22 cellular contexts compared by ENCODE assay signal in genomic region chr3:166917437-166917836, GRCh38.
DNase-seq lines count a peak whose midpoint lies in the region; ATAC-seq, FAIRE-seq and TF ChIP-seq lines count a peak whose summit lies in the region.
"Had no signal": no experiment of that assay in that cellular context is flagged by ENCODE, and none has a peak within 500 bp of the region (broad histone marks: within the 10 kb centered on the region; RNA-seq: fewer than 3 reads in every experiment).

No MANE protein-coding gene starts in this region.

- H3K9ac ChIP-seq in endodermal cell (ENCODE audit: extremely low read depth, low read length, poor library complexity, severe bottlenecking), result no peak overlapping the region
- H3K9ac ChIP-seq: BLaER1 treated with 17β-estradiol and CSF1 and Interleukin-3, amounts not matched to agents 10 nM and 100 nM had no signal

- H3F3A ChIP-seq in GM23338 (replicated peaks; ENCODE audit: low read depth), result no peaks in the 10 kb centered on the region

- H3K4me1 ChIP-seq in GM23338 (ENCODE audit: insufficient read depth), result no peaks in the 10 kb centered on the region
- no peaks in the 10 kb centered on the region for H3K4me1 ChIP-seq in endodermal cell (ENCODE audit: control insufficient read depth, insufficient read depth, low read length)
- H3K4me1 ChIP-seq: A549; BLaER1 treated with 17β-estradiol and CSF1 and Interleukin-3, amounts not matched to agents 10 nM and 100 nM; Caco-2 had no signal

- peaks cover 24% of the 10 kb centered on the region for H3K9me2 ChIP-seq in GM23338 (ENCODE audit: insufficient read depth)

- H3K4me3 ChIP-seq in GM23338 (no peak overlapping the region), endodermal cell (ENCODE audit: low read length) (no peak overlapping the region)
- H3K4me3 ChIP-seq: A549; BLaER1 treated with 17β-estradiol and CSF1 and Interleukin-3, amounts not matched to agents 10 nM and 100 nM had no signal

- no peaks in the 10 kb centered on the region for H3K36me3 ChIP-seq in GM23338 (ENCODE audit: insufficient read depth)
- no peaks in the 10 kb centered on the region for H3K36me3 ChIP-seq in endodermal cell (ENCODE audit: control insufficient read depth, insufficient read depth, low read length)
- H3K36me3 ChIP-seq: BLaER1 treated with 17β-estradiol and CSF1 and Interleukin-3, amounts not matched to agents 10 nM and 100 nM had no signal

- ATAC-seq in GM23338 (no peak), WTC11 (peak; percentile 60)
- ATAC-seq: A549; CD8-positive, alpha-beta T cell had no signal

- no peaks in the 10 kb centered on the region for H4K20me1 ChIP-seq in GM23338 (replicated peaks; ENCODE audit: insufficient read depth)
- H4K20me1 ChIP-seq: BLaER1 treated with 17β-estradiol and CSF1 and Interleukin-3, amounts not matched to agents 10 nM and 100 nM had no signal

- CTCF ChIA-PET in WTC11 (lab: Charles Lee), result no interaction called here

- no peaks in the 10 kb centered on the region for H3K79me2 ChIP-seq in GM23338 (replicated peaks; ENCODE audit: insufficient read depth)

- no peak for FAIRE-seq in HTR-8/SVneo (lab: Jason Lieb, UNC)
- FAIRE-seq: A549, D721Med, G401.6, GM12891, GM19239 had no signal

- H3K27ac ChIP-seq in GM23338 (ENCODE audit: low read depth) (no peak overlapping the region), endodermal cell (ENCODE audit: low read depth, low read length) (no peak overlapping the region)
- H3K27ac ChIP-seq: 22Rv1; A549; BLaER1 treated with 17β-estradiol and CSF1 and Interleukin-3, amounts not matched to agents 10 nM and 100 nM; C4-2B had no signal

- H3K27ac Mint-ChIP-seq in GM23338 (no peak overlapping the region), WTC11 (no peak overlapping the region), endodermal cell (no peak overlapping the region)
- H3K27ac Mint-ChIP-seq: B cell; CD4-positive, alpha-beta T cell; CD8-positive, alpha-beta T cell had no signal

- H3K36me3 Mint-ChIP-seq in GM23338 (ENCODE audit: low read depth) (0 out of 3 replicates have a peak, but pooled peaks cover 5% of the 10 kb centered on the region), WTC11 (0 out of 2 replicates have a peak, but pooled peaks cover 10% of the 10 kb centered on the region), endodermal cell (ENCODE audit: low read depth) (no peaks in the 10 kb centered on the region)
- H3K36me3 Mint-ChIP-seq: CD8-positive, alpha-beta T cell had no signal

- WGBS in endodermal cell (ENCODE audit: insufficient coverage in 1 of 2, insufficient read length in 1 of 2), 2 experiments, result 83 to 97% methylated on average over 1 of the region's 1 CpG

- DNase-seq in GM23338 (ENCODE audit: low spot score), result peak; percentile 6
- DNase-seq in WTC11 (ENCODE audit: low spot score), result no peak
- DNase-seq in endodermal cell, result peak; percentile 47
- DNase-seq in HTR-8/SVneo (ENCODE audit: insufficient read length, low spot score), result no peak
- DNase-seq in ureter (ENCODE audit: low spot score), result no peak
- no peak for DNase-seq in NCI-H510A treated with DMSO at 0.1 percent for 48 hours (lab: John Stamatoyannopoulos, UW)
- DNase-seq: AML-193; Caco-2; Calu3; CD4-positive, alpha-beta T cell; CD8-positive, alpha-beta T cell; DMS79 treated with DMSO at 0.1 percent for 48 hours; GF-D8 had no signal

- no peak overlapping the region; the same call in 1 of the 2 replicates for H2AFZ ChIP-seq in GM23338

- H3K4me1 Mint-ChIP-seq in GM23338 (no peaks in the 10 kb centered on the region), WTC11 (peaks cover 3% of the 10 kb centered on the region; the same call in 1 of the 2 replicates), endodermal cell (peaks cover 6% of the 10 kb centered on the region)
- H3K4me1 Mint-ChIP-seq: B cell had no signal

- H3K4me3 Mint-ChIP-seq in GM23338, result no peak overlapping the region
- no peak overlapping the region for H3K4me3 Mint-ChIP-seq in WTC11
- H3K4me3 Mint-ChIP-seq in endodermal cell, result no peak overlapping the region
- H3K4me3 Mint-ChIP-seq: B cell; CD4-positive, alpha-beta T cell; CD8-positive, alpha-beta T cell had no signal

- peaks cover 3% of the 10 kb centered on the region for H3K9me3 ChIP-seq in endodermal cell (ENCODE audit: control insufficient read depth, low read length)
- H3K9me3 ChIP-seq: A549 had no signal

- peak in 1 of 2 experiments; percentile 40; a peak in 1 of 4 replicates for TF ChIP-seq CTCF in GM23338 (conservative IDR thresholded peaks at IDR 0.05; ENCODE audit: low read depth in 2 of 2)
- no peak for TF ChIP-seq CTCF in WTC11 (IDR thresholded peaks at IDR 0.05)
- peak; percentile 51 for TF ChIP-seq CTCF in endodermal cell (conservative IDR thresholded peaks at IDR 0.05)

- peaks cover 15% of the 10 kb centered on the region for H3K9me3 Mint-ChIP-seq in GM23338
- peaks cover 60% of the 10 kb centered on the region for H3K9me3 Mint-ChIP-seq in WTC11
- H3K9me3 Mint-ChIP-seq in endodermal cell, result peaks cover 3% of the 10 kb centered on the region

- no peak overlapping the region for H3K4me2 ChIP-seq in GM23338
- H3K4me2 ChIP-seq: A549; BLaER1 treated with 17β-estradiol and CSF1 and Interleukin-3, amounts not matched to agents 10 nM and 100 nM had no signal

- no peaks in the 10 kb centered on the region for H3K27me3 Mint-ChIP-seq in GM23338 (ENCODE audit: insufficient read depth, low read depth, poor library complexity)
- no peaks in the 10 kb centered on the region for H3K27me3 Mint-ChIP-seq in WTC11 (ENCODE audit: low read depth)
- no peaks in the 10 kb centered on the region for H3K27me3 Mint-ChIP-seq in endodermal cell (ENCODE audit: insufficient read depth)
- H3K27me3 Mint-ChIP-seq: B cell; CD4-positive, alpha-beta T cell had no signal

- POLR2A ChIA-PET in WTC11 (lab: Charles Lee), result no interaction called here

- H3K27me3 ChIP-seq in GM23338 (ENCODE audit: insufficient read depth) (no peaks in the 10 kb centered on the region), endodermal cell (ENCODE audit: control insufficient read depth, insufficient read depth, low read length, poor library complexity, severe bottlenecking) (no peaks in the 10 kb centered on the region)
- H3K27me3 ChIP-seq: BLaER1 treated with 17β-estradiol and CSF1 and Interleukin-3, amounts not matched to agents 10 nM and 100 nM had no signal

TF ChIP-seq in GM23338, 12 proteins besides CTCF, POLR2A, EP300 and RAD21 (continues in another document):
- no peak for TF ChIP-seq CREB1 (CRISPR knock-in tag; IDR thresholded peaks at IDR 0.05; ENCODE audit: low read depth)
- no peak for TF ChIP-seq EZH2 (IDR thresholded peaks at IDR 0.05; ENCODE audit: low read depth, unreplicated experiment)

TF ChIP-seq in WTC11, 78 proteins besides CTCF, POLR2A, EP300 and RAD21 (continues in another document):
- TF ChIP-seq ETV6 (CRISPR knock-in tag; IDR thresholded peaks at IDR 0.05) (no peak), ERG (CRISPR knock-in tag; IDR thresholded peaks at IDR 0.05) (no peak), NFYB (CRISPR knock-in tag; conservative IDR thresholded peaks at IDR 0.05; ENCODE audit: low read depth) (no peak), PRDM15 (CRISPR knock-in tag; IDR thresholded peaks at IDR 0.05) (no peak), ZSCAN18 (CRISPR knock-in tag; IDR thresholded peaks at IDR 0.05) (no peak)

Comparison
In these comparisons a context has a peak if more than half of its experiments do, and no peak if none do; other contexts are left out.
1. DNase-seq: peak in GM23338 (single experiment) and endodermal cell (single experiment); none in WTC11 (single experiment), HTR-8/SVneo (single experiment), ureter (single experiment) and NCI-H510A treated with DMSO at 0.1 percent for 48 hours (single experiment).